Comparison of ENCODE assay signal across 1 cellular context in the genomic region with DNA sequence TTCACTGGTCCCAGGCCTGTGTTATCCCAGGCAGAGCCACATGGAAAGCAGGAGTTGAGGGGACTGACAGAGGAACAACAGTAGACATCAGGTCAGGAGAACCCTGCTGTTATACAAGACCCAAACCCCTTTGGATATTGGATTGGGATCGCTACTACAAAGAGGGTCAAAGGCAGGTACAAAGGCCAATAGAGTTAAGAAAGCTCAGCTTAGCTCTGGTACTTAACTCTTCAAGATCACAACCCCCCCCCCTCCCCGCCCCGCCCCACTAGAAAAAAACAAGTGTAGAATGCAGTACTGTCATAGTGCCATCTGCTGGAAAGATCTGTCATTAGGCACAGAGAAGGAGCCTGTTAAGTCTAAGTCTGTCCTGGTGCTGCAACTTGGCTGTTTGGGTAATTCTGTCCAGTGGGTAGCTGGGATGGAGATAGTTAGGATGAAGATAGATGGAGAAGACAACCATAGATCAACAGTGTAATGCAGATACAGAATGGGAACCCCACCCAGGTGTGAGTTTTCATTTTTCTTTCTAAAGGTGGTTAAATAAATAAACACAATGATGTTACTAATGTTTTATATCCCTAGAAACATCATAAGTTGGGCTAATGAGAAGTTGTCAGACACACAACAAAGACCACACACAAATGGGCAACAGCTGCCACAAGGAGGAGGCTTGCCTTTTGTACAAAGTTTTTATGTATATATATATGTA.
TF ChIP-seq lines count a peak whose summit lies in the region.

No MANE protein-coding gene starts in this region.

TF ChIP-seq in HEK293, 187 proteins besides CTCF, POLR2A, EP300 and RAD21 (continued from another document):
- peak; percentile 65 for TF ChIP-seq PATZ1 (tag by site-specific recombination; IDR thresholded peaks at IDR 0.05)
- no peak for TF ChIP-seq ZNF19 (tag by site-specific recombination; IDR thresholded peaks at IDR 0.05; ENCODE audit: low read depth)
- no peak for TF ChIP-seq ZNF664 (tag by site-specific recombination; IDR thresholded peaks at IDR 0.05)
- 0 out of 2 replicates have a peak, but pooled peaks have one; percentile 47 for TF ChIP-seq ZNF600 (tag by site-specific recombination; IDR thresholded peaks at IDR 0.05)
- TF ChIP-seq ZNF26 (tag by site-specific recombination; IDR thresholded peaks at IDR 0.05): no peak
- TF ChIP-seq ZFP3 (tag by site-specific recombination; IDR thresholded peaks at IDR 0.05; ENCODE audit: low read depth): no peak
- TF ChIP-seq ZNF473 (tag by site-specific recombination; IDR thresholded peaks at IDR 0.05): no peak
- no peak for TF ChIP-seq MZF1 (tag by site-specific recombination; IDR thresholded peaks at IDR 0.05; ENCODE audit: borderline replicate concordance)
- TF ChIP-seq FEZF1 (tag by site-specific recombination; IDR thresholded peaks at IDR 0.05): no peak
- no peak for TF ChIP-seq ZNF660 (tag by site-specific recombination; IDR thresholded peaks at IDR 0.05)
- no peak for TF ChIP-seq ZNF248 (tag by site-specific recombination; IDR thresholded peaks at IDR 0.05)
- no peak for TF ChIP-seq ZBTB8A (tag by site-specific recombination; IDR thresholded peaks at IDR 0.05)
- TF ChIP-seq ZBTB7A (tag by site-specific recombination; IDR thresholded peaks at IDR 0.05; ENCODE audit: low read depth): no peak
- no peak for TF ChIP-seq ZNF146 (tag by site-specific recombination; IDR thresholded peaks at IDR 0.05)
- no peak for TF ChIP-seq ZNF510 (tag by site-specific recombination; IDR thresholded peaks at IDR 0.05; ENCODE audit: insufficient replicate concordance)
- TF ChIP-seq MYNN (tag by site-specific recombination; IDR thresholded peaks at IDR 0.05; ENCODE audit: borderline replicate concordance): no peak
- no peak for TF ChIP-seq ZNF645 (tag by site-specific recombination; IDR thresholded peaks at IDR 0.05)
- TF ChIP-seq, protein P1, sequence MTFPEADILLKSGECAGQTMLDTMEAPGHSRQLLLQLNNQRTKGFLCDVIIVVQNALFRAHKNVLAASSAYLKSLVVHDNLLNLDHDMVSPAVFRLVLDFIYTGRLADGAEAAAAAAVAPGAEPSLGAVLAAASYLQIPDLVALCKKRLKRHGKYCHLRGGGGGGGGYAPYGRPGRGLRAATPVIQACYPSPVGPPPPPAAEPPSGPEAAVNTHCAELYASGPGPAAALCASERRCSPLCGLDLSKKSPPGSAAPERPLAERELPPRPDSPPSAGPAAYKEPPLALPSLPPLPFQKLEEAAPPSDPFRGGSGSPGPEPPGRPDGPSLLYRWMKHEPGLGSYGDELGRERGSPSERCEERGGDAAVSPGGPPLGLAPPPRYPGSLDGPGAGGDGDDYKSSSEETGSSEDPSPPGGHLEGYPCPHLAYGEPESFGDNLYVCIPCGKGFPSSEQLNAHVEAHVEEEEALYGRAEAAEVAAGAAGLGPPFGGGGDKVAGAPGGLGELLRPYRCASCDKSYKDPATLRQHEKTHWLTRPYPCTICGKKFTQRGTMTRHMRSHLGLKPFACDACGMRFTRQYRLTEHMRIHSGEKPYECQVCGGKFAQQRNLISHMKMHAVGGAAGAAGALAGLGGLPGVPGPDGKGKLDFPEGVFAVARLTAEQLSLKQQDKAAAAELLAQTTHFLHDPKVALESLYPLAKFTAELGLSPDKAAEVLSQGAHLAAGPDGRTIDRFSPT (tag by site-specific recombination; IDR thresholded peaks at IDR 0.05): no peak
- TF ChIP-seq ZNF654 (tag by site-specific recombination; IDR thresholded peaks at IDR 0.05; ENCODE audit: low read depth): peak; percentile 50
- TF ChIP-seq ZNF302 (tag by site-specific recombination; IDR thresholded peaks at IDR 0.05; ENCODE audit: low read depth): no peak
- TF ChIP-seq ZNF596 (tag by site-specific recombination; IDR thresholded peaks at IDR 0.05): no peak
- no peak for TF ChIP-seq ZBTB26 (tag by site-specific recombination; optimal IDR thresholded peaks at IDR 0.05)
